In the genomic region with DNA sequence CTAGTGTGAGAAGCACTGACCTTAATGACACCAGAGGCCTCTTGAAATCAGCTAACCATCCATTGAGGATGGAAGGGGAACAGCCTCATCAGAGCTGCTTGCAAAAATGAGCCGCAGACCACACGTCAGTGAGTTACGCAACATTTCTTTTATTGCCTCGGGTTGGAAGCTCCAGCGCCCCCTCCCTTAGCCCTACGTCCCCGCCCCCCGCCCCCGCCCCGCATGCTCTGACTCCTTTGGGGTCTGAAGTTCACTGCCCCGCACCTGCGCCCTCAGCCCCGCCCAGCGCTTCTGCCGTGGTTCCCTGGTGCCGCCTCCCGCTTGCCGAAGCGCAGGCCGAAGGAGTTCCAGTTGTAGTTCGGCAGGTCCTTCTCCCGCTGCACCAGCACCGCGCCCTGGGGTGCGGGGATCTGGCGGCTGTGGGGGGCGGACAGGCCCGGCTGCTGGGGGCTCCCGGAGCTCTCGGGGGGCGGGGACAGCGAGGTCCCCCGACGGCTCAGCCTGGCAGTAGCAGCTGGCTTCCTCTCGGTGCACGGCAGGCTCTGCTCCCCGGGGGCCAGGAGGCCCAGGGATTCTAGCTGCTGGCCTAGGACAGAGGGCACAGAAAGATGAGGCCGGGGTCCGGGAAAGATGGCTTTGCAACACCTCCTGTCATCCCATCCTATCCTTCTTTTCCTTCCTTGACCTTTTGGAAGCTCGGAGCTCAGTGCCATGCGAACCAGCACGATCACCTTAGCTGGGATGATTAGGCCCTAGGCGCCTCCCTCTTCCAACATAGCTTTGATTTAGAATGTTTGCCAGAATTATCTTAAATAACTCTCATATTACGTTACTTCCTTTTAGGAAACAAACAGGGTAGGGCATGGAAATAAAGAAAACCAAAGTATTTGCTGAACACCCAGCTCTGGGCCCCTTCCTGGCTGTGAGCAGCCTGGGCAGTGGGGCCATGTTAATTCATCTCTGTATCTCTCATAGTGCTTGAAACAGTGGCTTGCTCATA, we compare ENCODE assay signal across 9 cellular contexts. TPM values are rescaled to one million over a fixed set of nuclear protein-coding genes. Genes with fewer than 3 reads are reported as not detected.
DNase-seq lines count a peak whose midpoint lies in the region; ATAC-seq, FAIRE-seq and TF ChIP-seq lines count a peak whose summit lies in the region.
"Had no signal": no experiment of that assay in that cellular context is flagged by ENCODE, and none has a peak within 500 bp of the region (broad histone marks: within the 10 kb centered on the region; RNA-seq: fewer than 3 reads in every experiment).

No MANE protein-coding gene starts in this region.

- ATAC-seq in lower lobe of right lung (peak; percentile 41 to 57), aorta (ENCODE audit: low FRiP score) (peak; percentile 36), GM19351 (IDR thresholded peaks at IDR 0.05; ENCODE audit: unreplicated experiment) (no peak)

- WGBS in aorta, 2 donors: 21% methylated on average over 37 to 44 of the region's 44 CpGs

- intact Hi-C loops in lower lobe of right lung (cut with DNase I) (no loop called here), aorta (cut with DNase I) (no loop called here)

- DNase-seq in COLO668 (lab: John Stamatoyannopoulos, UW; ENCODE audit: unreplicated experiment) (peak; percentile 55), NCI-H1436 (lab: John Stamatoyannopoulos, UW) (peak; percentile 61), astrocyte of the hippocampus (ENCODE audit: low read depth, low spot score) (peak; percentile 41), lower lobe of right lung (no peak), aorta (no peak), SHP77 (lab: John Stamatoyannopoulos, UW) (no peak), GM12891 (ENCODE audit: insufficient read length, low spot score) (no peak)

- FAIRE-seq in GM12891 (lab: Jason Lieb, UNC): no peak
- FAIRE-seq: colon had no signal

- H3K9me3 ChIP-seq in lower lobe of right lung (no peaks in the 10 kb centered on the region), aorta (ENCODE audit: control insufficient read depth, low read length) (no peaks in the 10 kb centered on the region)

- H3K27ac ChIP-seq in lower lobe of right lung (no peak overlapping the region), aorta (ENCODE audit: low read depth in 1 of 2, low read length in 2 of 2) (no peak overlapping the region)

- no peak for TF ChIP-seq POLR2A in GM12891 (IDR thresholded peaks at IDR 0.05; ENCODE audit: low read depth, low read length)

- peaks cover 11% of the 10 kb centered on the region for H3K4me1 ChIP-seq in lower lobe of right lung
- H3K4me1 ChIP-seq in aorta (ENCODE audit: control insufficient read depth in 1 of 2, insufficient read depth in 2 of 2, low read length in 2 of 2): no peaks in the 10 kb centered on the region

- H3K36me3 ChIP-seq in lower lobe of right lung: no peaks in the 10 kb centered on the region
- no peaks in the 10 kb centered on the region for H3K36me3 ChIP-seq in aorta (ENCODE audit: control insufficient read depth in 1 of 2, insufficient read depth in 2 of 2, low read length in 1 of 2)

- peak overlapping the region; percentile 30 for H3K4me3 ChIP-seq in lower lobe of right lung
- H3K4me3 ChIP-seq in aorta (ENCODE audit: low read length in 2 of 2): no peak overlapping the region

- TF ChIP-seq CTCF in lower lobe of right lung (IDR thresholded peaks at IDR 0.05): no peak

- H3K27me3 ChIP-seq in lower lobe of right lung (ENCODE audit: low read depth) (peaks cover 50% of the 10 kb centered on the region), aorta (ENCODE audit: control insufficient read depth in 1 of 2, insufficient read depth in 2 of 2, low read length in 1 of 2) (no peaks in the 10 kb centered on the region)

TF ChIP-seq in GM12891, 5 proteins besides CTCF, POLR2A, EP300 and RAD21:
- no peak for TF ChIP-seq TAF1 (IDR thresholded peaks at IDR 0.05; ENCODE audit: low read depth, low read length)
- TF ChIP-seq SPI1 (IDR thresholded peaks at IDR 0.05; ENCODE audit: low read depth, low read length): no peak
- TF ChIP-seq PAX5 (IDR thresholded peaks at IDR 0.05; ENCODE audit: insufficient read depth, low read length, severe bottlenecking): no peak
- TF ChIP-seq POLR2AphosphoS5 (IDR thresholded peaks at IDR 0.05; ENCODE audit: low read depth, low read length): no peak
- TF ChIP-seq POU2F2 (IDR thresholded peaks at IDR 0.05; ENCODE audit: low read depth, low read length): no peak

RNA-seq across cellular contexts. Expression of gene KISS1, which starts 5.8 kb away (rescaled TPM):
- total RNA-seq in lower lobe of right lung: not detected
- total RNA-seq in aorta: not detected
- 1 to 10 TPM; 1.3 to 1.6 TPM for polyA plus RNA-seq in aorta
- not detected for polyA plus RNA-seq in GM12891 (2012; ENCODE audit: low read depth, missing spikeins)

RNA-seq across cellular contexts. Expression of gene GOLT1A, which starts 23.3 kb away (rescaled TPM):
- total RNA-seq in lower lobe of right lung (11.9 TPM), aorta (not detected)
- 10 to 100 TPM in 1 of 2 donors, not detected in 1; 10.5 TPM for polyA plus RNA-seq in aorta
- not detected for polyA plus RNA-seq in GM12891 (2012; ENCODE audit: low read depth, missing spikeins)

RNA-seq across cellular contexts. Expression of gene REN, which starts 24.4 kb away (rescaled TPM):
- 0.59 TPM for total RNA-seq in lower lobe of right lung
- not detected for total RNA-seq in aorta
- not detected for polyA plus RNA-seq in aorta
- polyA plus RNA-seq in GM12891 (2012; ENCODE audit: low read depth, missing spikeins): not detected

RNA-seq across cellular contexts. Expression of gene ETNK2, which starts 38.7 kb away (rescaled TPM):
- total RNA-seq in lower lobe of right lung: 4.5 TPM
- total RNA-seq in aorta: 10 to 100 TPM; 15.8 to 18.0 TPM
- polyA plus RNA-seq in aorta: 10 to 100 TPM; 10.1 to 13.0 TPM
- not detected for polyA plus RNA-seq in GM12891 (2012; ENCODE audit: low read depth, missing spikeins)

Comparison
In these comparisons a context has a peak if more than half of its experiments do, and no peak if none do; other contexts are left out.
1. DNase-seq: peak in COLO668 (single experiment), NCI-H1436 (single experiment) and astrocyte of the hippocampus (single experiment); none in lower lobe of right lung (single experiment), aorta (0 of 2), SHP77 (0 of 2) and GM12891 (single experiment).